In genomic region chr2:48482774-48483173, GRCh38 we compare ENCODE assay signal across 12 cellular contexts. TPM values are rescaled to one million over a fixed set of nuclear protein-coding genes. Genes with fewer than 3 reads are reported as not detected.
DNase-seq lines count a peak whose midpoint lies in the region; ATAC-seq and TF ChIP-seq lines count a peak whose summit lies in the region.
"Had no signal": no experiment of that assay in that cellular context is flagged by ENCODE, and none has a peak within 500 bp of the region (broad histone marks: within the 10 kb centered on the region; RNA-seq: fewer than 3 reads in every experiment).

No MANE protein-coding gene starts in this region.

- peak; percentile 26 for DNase-seq in DMS153 treated with DMSO at 0.1 percent for 48 hours (lab: John Stamatoyannopoulos, UW; ENCODE audit: unreplicated experiment)
- peak; percentile 9 for DNase-seq in NCI-H774 (lab: John Stamatoyannopoulos, UW)
- DNase-seq in osteoblast (ENCODE audit: insufficient read length, low spot score, missing footprints), result no peak
- no peak for DNase-seq in Kasumi-1 (lab: John Stamatoyannopoulos, UW)
- DNase-seq in EL, result no peak
- DNase-seq: GOT3, lower lobe of right lung had no signal

- H3K4me1 ChIP-seq in esophagus (ENCODE audit: control insufficient read depth in 2 of 2, insufficient read depth in 2 of 2, low read length in 1 of 2), result peaks cover 0 to 4% of the 10 kb centered on the region in 2 donors
- peaks cover 25% of the 10 kb centered on the region for H3K4me1 ChIP-seq in osteoblast (ENCODE audit: insufficient read depth, low read length)

- H3K36me3 ChIP-seq in esophagus (ENCODE audit: control insufficient read depth in 2 of 2, insufficient read depth in 2 of 2, low read length in 1 of 2) (peaks cover 3 to 7% of the 10 kb centered on the region in 2 donors), osteoblast (ENCODE audit: insufficient read depth, low read length) (no peaks in the 10 kb centered on the region)

- no peaks in the 10 kb centered on the region for H3K27me3 ChIP-seq in esophagus (ENCODE audit: control insufficient read depth in 1 of 2, insufficient read depth in 2 of 2, low read length in 2 of 2)
- H3K27me3 ChIP-seq in osteoblast (ENCODE audit: insufficient read depth, low read length), result no peaks in the 10 kb centered on the region

- H3K9me3 ChIP-seq in esophagus (ENCODE audit: control insufficient read depth in 2 of 2, insufficient read depth in 1 of 2, low read depth in 1 of 2, low read length in 1 of 2) (no peaks in the 10 kb centered on the region), osteoblast (ENCODE audit: low read depth, low read length) (no peaks in the 10 kb centered on the region)
- H3K9me3 ChIP-seq: lower lobe of right lung had no signal

- no peak overlapping the region for H2AFZ ChIP-seq in osteoblast (ENCODE audit: low read length)

- H4K20me1 ChIP-seq in osteoblast (ENCODE audit: insufficient read depth, low read length), result no peaks in the 10 kb centered on the region

- no peak overlapping the region for H3K4me2 ChIP-seq in osteoblast (ENCODE audit: insufficient read depth, low read length)

- 47 to 59% methylated on average over 5 of the region's 5 CpGs for WGBS in esophagus, 2 donors

- H3K4me3 ChIP-seq in esophagus (ENCODE audit: low read depth in 1 of 2, low read length in 2 of 2), result no peak overlapping the region
- no peak overlapping the region for H3K4me3 ChIP-seq in osteoblast (ENCODE audit: insufficient read depth, low read length)
- H3K4me3 ChIP-seq: lower lobe of right lung had no signal

- H3K79me2 ChIP-seq in osteoblast (ENCODE audit: insufficient read depth, low read length), result no peaks in the 10 kb centered on the region

- TF ChIP-seq CTCF in osteoblast (IDR thresholded peaks at IDR 0.05; ENCODE audit: extremely low read depth, low read depth, low read length), result no peak

- no peak for ATAC-seq in HG02798 (IDR thresholded peaks at IDR 0.05; ENCODE audit: poor library complexity, unreplicated experiment)
- no peak for ATAC-seq in GM18498 (IDR thresholded peaks at IDR 0.05; ENCODE audit: unreplicated experiment)
- ATAC-seq: activated T-helper 17 cell treated with anti-CD3 and anti-CD28 coated beads, Interleukin-2, amount 50 U/mL, for 72 hours; lower lobe of right lung had no signal

- H3K27ac ChIP-seq in esophagus (ENCODE audit: low read depth in 2 of 2, low read length in 1 of 2) (peak overlapping the region; percentile 45 to 53), osteoblast (ENCODE audit: low read depth, low read length) (peak overlapping the region; percentile 93)
- H3K27ac ChIP-seq: C4-2B, lower lobe of right lung had no signal

RNA-seq across cellular contexts. Expression of gene PPP1R21, which starts 42.2 kb away (rescaled TPM):
- polyA plus RNA-seq in esophagus, result 10 to 100 TPM; 14.7 to 34.3 TPM
- 14.5 and 19.2 TPM in 2 replicates for total RNA-seq in osteoblast

RNA-seq across cellular contexts. Expression of gene STON1, which starts 47.2 kb away (rescaled TPM):
- polyA plus RNA-seq in esophagus, result 1 to 10 TPM; 3.8 to 5.5 TPM
- total RNA-seq in osteoblast, result 15.6 and 15.9 TPM in 2 replicates

Comparison
In these comparisons a context has a peak if more than half of its experiments do, and no peak if none do; other contexts are left out.
1. DNase-seq: peak in DMS153 treated with DMSO at 0.1 percent for 48 hours (single experiment) and NCI-H774 (single experiment); none in osteoblast (single experiment), Kasumi-1 (0 of 2) and EL (single experiment).